Comparison of ENCODE assay signal across 17 cellular contexts in the genomic region with DNA sequence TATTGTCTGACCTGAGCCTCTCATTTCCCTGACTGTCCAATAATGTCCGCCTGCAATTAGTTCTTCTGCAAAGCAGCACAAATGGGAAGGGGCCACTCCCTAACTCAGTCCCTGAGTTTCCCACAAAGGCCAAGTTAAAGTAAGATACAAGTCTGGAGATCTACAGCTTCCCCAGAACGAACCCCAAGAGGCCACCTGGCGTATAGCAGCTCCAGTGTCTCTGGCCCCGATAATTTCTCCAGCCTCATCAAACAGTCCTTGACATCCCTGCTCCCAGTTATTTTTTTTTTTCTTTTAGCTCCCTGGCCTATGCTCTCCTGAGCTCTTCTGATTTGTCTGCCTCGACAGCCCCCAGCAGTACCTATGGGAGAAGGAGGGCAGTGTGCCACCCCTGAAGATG. TPM values are rescaled to one million over a fixed set of nuclear protein-coding genes. Genes with fewer than 3 reads are reported as not detected.
DNase-seq lines count a peak whose midpoint lies in the region; ATAC-seq, FAIRE-seq and TF ChIP-seq lines count a peak whose summit lies in the region.
"Had no signal": no experiment of that assay in that cellular context is flagged by ENCODE, and none has a peak within 500 bp of the region (broad histone marks: within the 10 kb centered on the region; RNA-seq: fewer than 3 reads in every experiment).

No MANE protein-coding gene starts in this region.

- ATAC-seq in RWPE2 (ENCODE audit: low read depth): 0 out of 3 replicates have a peak, but pooled peaks have one; percentile 29
- ATAC-seq in naive thymus-derived CD8-positive, alpha-beta T cell: no peak
- ATAC-seq: activated T-helper 17 cell treated with anti-CD3 and anti-CD28 coated beads, Interleukin-2, amount 50 U/mL, for 72 hours; natural killer cell treated with Interleukin-12 subunit alpha and Interleukin-12 subunit beta and Interleukin-15 and Interleukin-18, amount 100 ng/mL, for 72 hours had no signal

- POLR2A ChIA-PET in AG04450 (lab: Yijun Ruan, JAX): no interaction called here
- POLR2A ChIA-PET in naive thymus-derived CD8-positive, alpha-beta T cell (lab: Charles Lee): no interaction called here

- DNase-seq in AG04450 (ENCODE audit: low read depth, low spot score) (no peak), GM18507 (ENCODE audit: extremely low spot score, insufficient read length, low read depth) (no peak), RWPE2 (ENCODE audit: low spot score) (no peak), fibroblast of the aortic adventitia (ENCODE audit: low read depth) (no peak), amniotic stem cell (lab: John Stamatoyannopoulos, UW) (no peak), iPS-NIHi7 (ENCODE audit: extremely low spot score) (no peak), posterior cingulate gyrus (no peak)
- no peak for DNase-seq in naive thymus-derived CD8-positive, alpha-beta T cell
- DNase-seq: activated CD4-positive, alpha-beta T cell treated with anti-CD3 and anti-CD28 coated beads for 4 hours; foreskin melanocyte; NCI-H345; stimulated activated CD8-positive, alpha-beta memory T cell treated with anti-CD3 and anti-CD28 coated beads, Interleukin-4, amount 100 ng/mL, for 48 hours had no signal

- no peaks in the 10 kb centered on the region for H3K36me3 ChIP-seq in RWPE2 (ENCODE audit: low read depth)
- H3K36me3 ChIP-seq: BLaER1 treated with 17β-estradiol and CSF1 and Interleukin-3, amounts not matched to agents 10 nM and 100 nM had no signal

- peak; percentile 21 for FAIRE-seq in GM18507 (lab: Jason Lieb, UNC)
- FAIRE-seq: urothelium cell line had no signal

- H3K9me3 ChIP-seq in AG04450 (ENCODE audit: control insufficient read depth, insufficient read depth, low read length) (no peaks in the 10 kb centered on the region), RWPE2 (ENCODE audit: severe bottlenecking) (no peaks in the 10 kb centered on the region)
- H3K9me3 ChIP-seq: BLaER1 treated with 17β-estradiol and CSF1 and Interleukin-3, amounts not matched to agents 10 nM and 100 nM had no signal

- no peak overlapping the region for H3K27ac ChIP-seq in AG04450 (ENCODE audit: low read depth, low read length)
- H3K27ac ChIP-seq in RWPE2 (ENCODE audit: poor library complexity, severe bottlenecking): no peak overlapping the region
- H3K27ac ChIP-seq: BLaER1 treated with 17β-estradiol and CSF1 and Interleukin-3, amounts not matched to agents 10 nM and 100 nM had no signal

- CTCF ChIA-PET in AG04450 (lab: Charles Lee): interaction anchor here (1.1 to 4.8 kb wide), 5 partner anchors 15 to 75 kb away, joined by 3 to 55 read pairs (median 22); no protein-coding TSS in a partner anchor

- no peak overlapping the region for H3K4me3 Mint-ChIP-seq in naive thymus-derived CD8-positive, alpha-beta T cell
- H3K4me3 Mint-ChIP-seq: activated T-helper 17 cell treated with anti-CD3 and anti-CD28 coated beads, Interleukin-2, amount 50 U/mL, for 72 hours; natural killer cell treated with Interleukin-12 subunit alpha and Interleukin-12 subunit beta and Interleukin-15 and Interleukin-18, amount 100 ng/mL, for 72 hours had no signal

- H3K9me3 Mint-ChIP-seq in naive thymus-derived CD8-positive, alpha-beta T cell: no peaks in the 10 kb centered on the region
- H3K9me3 Mint-ChIP-seq: activated T-helper 17 cell treated with anti-CD3 and anti-CD28 coated beads, Interleukin-2, amount 50 U/mL, for 72 hours; natural killer cell treated with Interleukin-12 subunit alpha and Interleukin-12 subunit beta and Interleukin-15 and Interleukin-18, amount 100 ng/mL, for 72 hours had no signal

- no peaks in the 10 kb centered on the region for H3K4me1 ChIP-seq in RWPE2 (ENCODE audit: insufficient read depth, poor library complexity, severe bottlenecking)

- H3K36me3 Mint-ChIP-seq in naive thymus-derived CD8-positive, alpha-beta T cell: no peaks in the 10 kb centered on the region
- H3K36me3 Mint-ChIP-seq: natural killer cell treated with Interleukin-12 subunit alpha and Interleukin-12 subunit beta and Interleukin-15 and Interleukin-18, amount 100 ng/mL, for 72 hours had no signal

- H3K27me3 Mint-ChIP-seq in naive thymus-derived CD8-positive, alpha-beta T cell: peaks cover 2 to 27% (median 13%) of the 10 kb centered on the region in 5 donors

- intact Hi-C loops in posterior cingulate gyrus (cut with DNase I): no loop called here

- no peaks in the 10 kb centered on the region for H3K27me3 ChIP-seq in AG04450 (ENCODE audit: control insufficient read depth, insufficient read depth, low read length)
- H3K27me3 ChIP-seq in RWPE2 (ENCODE audit: insufficient read depth, poor library complexity, severe bottlenecking): no peaks in the 10 kb centered on the region

- TF ChIP-seq CTCF in AG04450 (IDR thresholded peaks at IDR 0.05; ENCODE audit: low read depth, low read length) (peak; percentile 18; the same call in 1 of the 2 replicates), RWPE2 (IDR thresholded peaks at IDR 0.05; ENCODE audit: poor library complexity, severe bottlenecking) (no peak), fibroblast of the aortic adventitia (IDR thresholded peaks at IDR 0.05; ENCODE audit: insufficient read depth, low read length) (peak; percentile 34)

- H3K4me3 ChIP-seq in AG04450 (ENCODE audit: low read depth, low read length) (no peak overlapping the region), RWPE2 (ENCODE audit: severe bottlenecking) (no peak overlapping the region), fibroblast of the aortic adventitia (ENCODE audit: low read depth, low read length) (no peak overlapping the region)
- H3K4me3 ChIP-seq: BLaER1 treated with 17β-estradiol and CSF1 and Interleukin-3, amounts not matched to agents 10 nM and 100 nM had no signal

- peaks cover 13 to 26% (median 24%) of the 10 kb centered on the region in 4 donors for H3K4me1 Mint-ChIP-seq in naive thymus-derived CD8-positive, alpha-beta T cell
- H3K4me1 Mint-ChIP-seq: activated T-helper 17 cell treated with anti-CD3 and anti-CD28 coated beads, Interleukin-2, amount 50 U/mL, for 72 hours had no signal

- H3K27ac Mint-ChIP-seq in naive thymus-derived CD8-positive, alpha-beta T cell: peak overlapping the region in 1 of 10 donors; percentile 20
- H3K27ac Mint-ChIP-seq: activated T-helper 17 cell treated with anti-CD3 and anti-CD28 coated beads, Interleukin-2, amount 50 U/mL, for 72 hours; natural killer cell treated with Interleukin-12 subunit alpha and Interleukin-12 subunit beta and Interleukin-15 and Interleukin-18, amount 100 ng/mL, for 72 hours had no signal

RNA-seq across cellular contexts. Expression of a gene that starts 8.1 kb away (rescaled TPM):
- polyA plus RNA-seq in AG04450 (2011; rRNA removed): not detected in 2 replicates
- polyA minus RNA-seq in AG04450 (2011; rRNA and poly(A)+ RNA removed): not detected in 2 replicates
- not detected in 2 replicates for total RNA-seq in fibroblast of the aortic adventitia (ENCODE audit: low replicate concordance)
- total RNA-seq in naive thymus-derived CD8-positive, alpha-beta T cell: not detected
- polyA plus RNA-seq in naive thymus-derived CD8-positive, alpha-beta T cell: not detected
- total RNA-seq: activated T-helper 17 cell treated with anti-CD3 and anti-CD28 coated beads, Interleukin-2, amount 50 U/mL, for 72 hours; LHCN-M2; natural killer cell treated with Interleukin-12 subunit alpha and Interleukin-12 subunit beta and Interleukin-15 and Interleukin-18, amount 100 ng/mL, for 72 hours had no signal

RNA-seq across cellular contexts. Expression of a gene that starts 25.1 kb away (rescaled TPM):
- 0.01 TPM in 1 of 2 replicates, not detected in the other for polyA plus RNA-seq in AG04450 (2011; rRNA removed)
- not detected in 2 replicates for polyA minus RNA-seq in AG04450 (2011; rRNA and poly(A)+ RNA removed)
- total RNA-seq in fibroblast of the aortic adventitia (ENCODE audit: low replicate concordance): 6.0 TPM in 1 of 2 replicates, not detected in the other
- total RNA-seq in naive thymus-derived CD8-positive, alpha-beta T cell: not detected
- polyA plus RNA-seq in naive thymus-derived CD8-positive, alpha-beta T cell: not detected
- total RNA-seq: activated T-helper 17 cell treated with anti-CD3 and anti-CD28 coated beads, Interleukin-2, amount 50 U/mL, for 72 hours; natural killer cell treated with Interleukin-12 subunit alpha and Interleukin-12 subunit beta and Interleukin-15 and Interleukin-18, amount 100 ng/mL, for 72 hours had no signal
